9 cellular contexts compared by ENCODE assay signal in genomic region chr9:35829764-35830096, GRCh38. TPM values are rescaled to one million over a fixed set of nuclear protein-coding genes. Genes with fewer than 3 reads are reported as not detected.
DNase-seq lines count a peak whose midpoint lies in the region; TF ChIP-seq lines count a peak whose summit lies in the region.
"Had no signal": no experiment of that assay in that cellular context is flagged by ENCODE, and none has a peak within 500 bp of the region (broad histone marks: within the 10 kb centered on the region; RNA-seq: fewer than 3 reads in every experiment).

No MANE protein-coding gene starts in this region.

- H3K4me3 ChIP-seq in kidney epithelial cell (ENCODE audit: low read depth, low read length) (peak overlapping the region; percentile 54), testis (peak overlapping the region; percentile 82 to 86)

- no peaks in the 10 kb centered on the region for H3K36me3 Mint-ChIP-seq in T-helper 2 cell treated with Interferon-gamma antibody and Interleukin-4, amounts not matched to agents 5 μg/mL and 100 μg/mL, for 36 hours (ENCODE audit: low read depth)
- H3K36me3 Mint-ChIP-seq in activated naive CD8-positive, alpha-beta T cell treated with anti-CD3 and anti-CD28 coated beads for 36 hours: no peaks in the 10 kb centered on the region

- TF ChIP-seq POLR2A in testis (IDR thresholded peaks at IDR 0.05): no peak

- TF ChIP-seq CTCF in kidney epithelial cell (IDR thresholded peaks at IDR 0.05; ENCODE audit: insufficient read depth, low read length, poor library complexity, severe bottlenecking) (no peak), testis (IDR thresholded peaks at IDR 0.05) (no peak)

- no peaks in the 10 kb centered on the region for H3K27me3 ChIP-seq in kidney epithelial cell (ENCODE audit: control insufficient read depth, insufficient read depth, low read length)
- H3K27me3 ChIP-seq in testis: no peaks in the 10 kb centered on the region

- peak overlapping the region; percentile 85 for H3K27ac Mint-ChIP-seq in T-helper 2 cell treated with Interferon-gamma antibody and Interleukin-4, amounts not matched to agents 5 μg/mL and 100 μg/mL, for 36 hours
- peak overlapping the region; percentile 49 for H3K27ac Mint-ChIP-seq in activated naive CD8-positive, alpha-beta T cell treated with anti-CD3 and anti-CD28 coated beads for 36 hours

- peak overlapping the region; percentile 83 to 97 for H3K27ac ChIP-seq in testis

- H3K27me3 Mint-ChIP-seq in T-helper 2 cell treated with Interferon-gamma antibody and Interleukin-4, amounts not matched to agents 5 μg/mL and 100 μg/mL, for 36 hours (ENCODE audit: low read depth): peaks cover 3% of the 10 kb centered on the region
- no peaks in the 10 kb centered on the region for H3K27me3 Mint-ChIP-seq in activated naive CD8-positive, alpha-beta T cell treated with anti-CD3 and anti-CD28 coated beads for 36 hours

- intact Hi-C loops in testis (cut with DNase I; ENCODE audit: low total_unique reads): no loop called here

- WGBS in testis, 2 donors: 26 to 29% methylated on average over 2 of the region's 2 CpGs

- H3K4me3 Mint-ChIP-seq in T-helper 2 cell treated with Interferon-gamma antibody and Interleukin-4, amounts not matched to agents 5 μg/mL and 100 μg/mL, for 36 hours: peak overlapping the region; percentile 86
- peak overlapping the region; percentile 81 for H3K4me3 Mint-ChIP-seq in activated naive CD8-positive, alpha-beta T cell treated with anti-CD3 and anti-CD28 coated beads for 36 hours

- H3K4me1 Mint-ChIP-seq in T-helper 2 cell treated with Interferon-gamma antibody and Interleukin-4, amounts not matched to agents 5 μg/mL and 100 μg/mL, for 36 hours (ENCODE audit: low read depth): peaks cover 23% of the 10 kb centered on the region
- peaks cover 20% of the 10 kb centered on the region for H3K4me1 Mint-ChIP-seq in activated naive CD8-positive, alpha-beta T cell treated with anti-CD3 and anti-CD28 coated beads for 36 hours

- H3K4me1 ChIP-seq in testis: peaks cover 26% of the 10 kb centered on the region

- no peak for DNase-seq in T-helper 2 cell treated with Interferon-gamma antibody and Interleukin-4, amounts not matched to agents 5 μg/mL and 100 μg/mL, for 36 hours (ENCODE audit: low spot score)
- DNase-seq in T-helper 2 cell (no peak), kidney epithelial cell (ENCODE audit: low read depth) (no peak), testis (no peak), UCSD-AML1 (lab: John Stamatoyannopoulos, UW; ENCODE audit: unreplicated experiment) (no peak), NCI-H2171 treated with DMSO at 0.1 percent for 48 hours (lab: John Stamatoyannopoulos, UW) (no peak), NCI-H526 treated with DMSO at 0.1 percent for 48 hours (lab: John Stamatoyannopoulos, UW) (no peak)
- DNase-seq in activated naive CD8-positive, alpha-beta T cell treated with anti-CD3 and anti-CD28 coated beads for 36 hours: no peak

- H3K9me3 Mint-ChIP-seq in T-helper 2 cell treated with Interferon-gamma antibody and Interleukin-4, amounts not matched to agents 5 μg/mL and 100 μg/mL, for 36 hours: no peaks in the 10 kb centered on the region
- no peaks in the 10 kb centered on the region for H3K9me3 Mint-ChIP-seq in activated naive CD8-positive, alpha-beta T cell treated with anti-CD3 and anti-CD28 coated beads for 36 hours

- no peaks in the 10 kb centered on the region for H3K36me3 ChIP-seq in kidney epithelial cell (ENCODE audit: control insufficient read depth, insufficient read depth, low read length)
- H3K36me3 ChIP-seq in testis (ENCODE audit: low read depth, missing control alignments): no peaks in the 10 kb centered on the region

- no peaks in the 10 kb centered on the region for H3K9me3 ChIP-seq in testis

RNA-seq across cellular contexts. Expression of gene TMEM8B, which starts 0.7 kb away (rescaled TPM):
- 1 to 10 TPM; 2.8 to 3.1 TPM for total RNA-seq in activated naive CD8-positive, alpha-beta T cell treated with anti-CD3 and anti-CD28 coated beads for 36 hours
- total RNA-seq in kidney epithelial cell: 5.9 and 11.5 TPM in 2 replicates
- total RNA-seq in testis: 10 to 100 TPM; 22.2 to 24.5 TPM
- polyA plus RNA-seq in testis (ENCODE audit: insufficient read depth, low read depth, low replicate concordance): 24.6 TPM

RNA-seq across cellular contexts. Expression of gene FAM221B, which starts 1.2 kb away (rescaled TPM):
- total RNA-seq in activated naive CD8-positive, alpha-beta T cell treated with anti-CD3 and anti-CD28 coated beads for 36 hours: not detected
- total RNA-seq in kidney epithelial cell (not detected in 2 replicates), testis (1 to 10 TPM; 4.2 to 7.2 TPM)
- polyA plus RNA-seq in testis (ENCODE audit: insufficient read depth, low read depth, low replicate concordance): 17.1 TPM
- total RNA-seq: dermis microvascular lymphatic vessel endothelial cell had no signal

RNA-seq across cellular contexts. Expression of gene HINT2, which starts 14.9 kb away (rescaled TPM):
- total RNA-seq in activated naive CD8-positive, alpha-beta T cell treated with anti-CD3 and anti-CD28 coated beads for 36 hours: 10 to 100 TPM; 65.0 to 70.1 TPM
- 46.1 and 54.9 TPM in 2 replicates for total RNA-seq in kidney epithelial cell
- total RNA-seq in testis: 10 to 100 TPM; 36.1 to 36.9 TPM
- 55.1 TPM for polyA plus RNA-seq in testis (ENCODE audit: insufficient read depth, low read depth, low replicate concordance)

RNA-seq across cellular contexts. Expression of gene SPAG8, which starts 17.7 kb away (rescaled TPM):
- 1 to 10 TPM in 1 of 2 experiments, under 1 TPM in 1; 0.68 to 1.0 TPM for total RNA-seq in activated naive CD8-positive, alpha-beta T cell treated with anti-CD3 and anti-CD28 coated beads for 36 hours
- total RNA-seq in kidney epithelial cell: not detected in 2 replicates
- total RNA-seq in testis: 10 to 100 TPM; 18.9 to 27.0 TPM
- polyA plus RNA-seq in testis (ENCODE audit: insufficient read depth, low read depth, low replicate concordance): 81.5 TPM
- total RNA-seq: dermis microvascular lymphatic vessel endothelial cell had no signal

RNA-seq across cellular contexts. Expression of gene NPR2, which starts 38.3 kb away (rescaled TPM):
- total RNA-seq in activated naive CD8-positive, alpha-beta T cell treated with anti-CD3 and anti-CD28 coated beads for 36 hours: 1 to 10 TPM; 4.7 to 8.9 TPM
- total RNA-seq in kidney epithelial cell (35.9 and 39.8 TPM in 2 replicates), testis (10 to 100 TPM; 16.1 to 23.4 TPM)
- 18.5 TPM for polyA plus RNA-seq in testis (ENCODE audit: insufficient read depth, low read depth, low replicate concordance)
